Comparison of ENCODE assay signal across 11 cellular contexts in the genomic region with DNA sequence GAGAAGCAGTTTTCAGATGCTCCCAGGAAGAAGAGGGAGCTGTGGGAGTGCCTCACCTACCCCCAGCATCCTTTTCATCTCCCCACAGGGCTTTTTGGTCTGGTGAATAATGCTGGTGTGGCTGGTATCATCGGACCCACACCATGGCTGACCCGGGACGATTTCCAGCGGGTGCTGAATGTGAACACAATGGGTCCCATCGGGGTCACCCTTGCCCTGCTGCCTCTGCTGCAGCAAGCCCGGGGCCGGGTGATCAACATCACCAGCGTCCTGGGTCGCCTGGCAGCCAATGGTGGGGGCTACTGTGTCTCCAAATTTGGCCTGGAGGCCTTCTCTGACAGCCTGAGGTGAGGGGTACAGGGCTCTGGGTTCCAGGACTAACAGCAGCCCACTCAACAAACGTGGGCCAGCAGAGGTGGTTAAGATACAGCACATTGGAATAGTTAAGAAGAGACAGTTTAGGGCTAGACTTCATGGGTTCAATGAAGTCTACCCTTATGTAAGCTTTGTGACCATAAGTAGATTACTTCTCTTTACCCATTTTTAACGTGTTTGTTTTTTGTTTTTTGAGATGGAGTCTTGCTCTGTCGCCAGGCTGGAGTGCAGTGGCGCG. TPM values are rescaled to one million over a fixed set of nuclear protein-coding genes. Genes with fewer than 3 reads are reported as not detected.
A peak's percentile ranks its signal among the peaks of the same experiment; 100 is the strongest.
DNase-seq lines count a peak whose midpoint lies in the region; ATAC-seq, FAIRE-seq and TF ChIP-seq lines count a peak whose summit lies in the region.
"Had no signal": no experiment of that assay in that cellular context is flagged by ENCODE, and none has a peak within 500 bp of the region (broad histone marks: within the 10 kb centered on the region; RNA-seq: fewer than 3 reads in every experiment).

No MANE protein-coding gene starts in this region.

- H3K9me3 ChIP-seq in HepG2 (ENCODE audit: low read length) (no peaks in the 10 kb centered on the region), right lobe of liver (no peaks in the 10 kb centered on the region), esophagus squamous epithelium (no peaks in the 10 kb centered on the region), psoas muscle (no peaks in the 10 kb centered on the region)
- no peaks in the 10 kb centered on the region for H3K9me3 ChIP-seq in effector memory CD4-positive, alpha-beta T cell (ENCODE audit: control insufficient read depth, low read length)

- no peak for TF ChIP-seq RAD21 in HepG2 (CRISPR knock-in tag; IDR thresholded peaks at IDR 0.05)

- H3K4me3 ChIP-seq in HepG2 (replicated peaks in 1 of 3; ENCODE audit: insufficient read depth in 1 of 3, low read depth in 2 of 3, low read length in 3 of 3): no peak overlapping the region
- H3K4me3 ChIP-seq in right lobe of liver: peak overlapping the region in 1 of 3 donors; percentile 52
- no peak overlapping the region for H3K4me3 ChIP-seq in esophagus squamous epithelium
- peak overlapping the region; percentile 52 for H3K4me3 ChIP-seq in psoas muscle
- H3K4me3 ChIP-seq in effector memory CD4-positive, alpha-beta T cell (ENCODE audit: insufficient read depth, low read depth, low read length, poor library complexity, severe bottlenecking): no peak overlapping the region

- no peak for TF ChIP-seq POLR2A in HepG2 (IDR thresholded peaks at IDR 0.05; ENCODE audit: insufficient read depth in 1 of 2, low read depth in 2 of 2, low read length in 2 of 2)
- TF ChIP-seq POLR2A in right lobe of liver (IDR thresholded peaks at IDR 0.05): no peak
- TF ChIP-seq POLR2A in esophagus squamous epithelium (IDR thresholded peaks at IDR 0.05): no peak

- no TSS peak for BruUV-seq in HepG2 (replicated peaks; lab: Mats Ljungman, UMichigan)

- 87% methylated on average over 4 of the region's 14 CpGs for WGBS in HepG2 (ENCODE audit: low lambda C conversion rate)
- WGBS in right lobe of liver (ENCODE audit: insufficient coverage, low coverage, low lambda C conversion rate, missing lambda C conversion rate): 56% methylated on average over 9 of the region's 14 CpGs
- 67 to 78% methylated on average over 10 to 14 of the region's 14 CpGs for WGBS in esophagus squamous epithelium, 2 donors
- 41 to 55% (median 47%) methylated on average over 14 of the region's 14 CpGs for WGBS in psoas muscle, 3 donors

- TF ChIP-seq EP300 in HepG2 (IDR thresholded peaks at IDR 0.05; ENCODE audit: low read depth in 2 of 2, low read length in 2 of 2) (no peak), HepG2 (CRISPR knock-in tag; IDR thresholded peaks at IDR 0.05; ENCODE audit: borderline replicate concordance) (no peak)

- in situ Hi-C loops in HepG2 (cut with HindIII; ENCODE audit: extremely low pct_ligation_motif_present, low pct_unique_long_range_greater_than_20kb): no loop called here

- no peak overlapping the region for H2AFZ ChIP-seq in HepG2 (ENCODE audit: low read length)

- no peak overlapping the region for H3K9ac ChIP-seq in HepG2 (ENCODE audit: insufficient read depth, low read depth, low read length)

- TF ChIP-seq CTCF in HepG2 (CRISPR knock-in tag; IDR thresholded peaks at IDR 0.05): no peak
- no peak for TF ChIP-seq CTCF in right lobe of liver (IDR thresholded peaks at IDR 0.05)
- no peak for TF ChIP-seq CTCF in esophagus squamous epithelium (IDR thresholded peaks at IDR 0.05)
- no peak for TF ChIP-seq CTCF in psoas muscle (IDR thresholded peaks at IDR 0.05)

- intact Hi-C loops in HepG2 (cut with micrococcal nuclease; ENCODE audit: unreplicated experiment): loop anchor here (1.0 to 5.0 kb wide), 5 partner anchors 15 to 534 kb away; partner anchors contain the start of gene ITGA7
- intact Hi-C loops in right lobe of liver (cut with DNase I): loop anchor here in 1 of 2 donors (5.0 kb wide), 1 partner anchor 39 kb away; a partner anchor contains a TSS
- intact Hi-C loops in esophagus squamous epithelium (cut with DNase I): no loop called here
- intact Hi-C loops in psoas muscle (cut with DNase I): loop anchor here in 1 of 2 donors (2.0 kb wide), 1 partner anchor 17 kb away; no protein-coding TSS in a partner anchor

- no peak for FAIRE-seq in HepG2 (lab: Jason Lieb, UNC)

- no peak overlapping the region for H3K27ac ChIP-seq in HepG2 (ENCODE audit: extremely low read length, insufficient read depth, low read length)
- peak overlapping the region in 1 of 3 donors; percentile 24 for H3K27ac ChIP-seq in right lobe of liver
- H3K27ac ChIP-seq in esophagus squamous epithelium: peak overlapping the region; percentile 93 to 98 (median 94)
- H3K27ac ChIP-seq in psoas muscle: peak overlapping the region; percentile 92
- H3K27ac ChIP-seq in effector memory CD4-positive, alpha-beta T cell (ENCODE audit: insufficient read depth, low read length, poor library complexity, severe bottlenecking): no peak overlapping the region

- DNase-seq in HepG2 (ENCODE audit: low spot score) (no peak), right lobe of liver (no peak), esophagus squamous epithelium (lab: John Stamatoyannopoulos, UW) (no peak), psoas muscle (peak; percentile 40 to 67)
- no peak for DNase-seq in effector memory CD4-positive, alpha-beta T cell
- no peak for DNase-seq in activated effector memory CD4-positive, alpha-beta T cell treated with Interleukin-2 at 50 U/mL for 16 hours
- DNase-seq in activated naive CD4-positive, alpha-beta T cell treated with anti-CD3 and anti-CD28 coated beads, Interleukin-2, amount 50 U/mL, for 16 hours: no peak
- DNase-seq: activated CD8-positive, alpha-beta T cell treated with anti-CD3 and anti-CD28 coated beads, Interleukin-2, amount 10 ng/mL, durations not matched to agents 7 days and 5 days; effector memory CD8-positive, alpha-beta T cell; NCI-H1105 treated with DMSO at 0.1 percent for 48 hours had no signal

- no peaks in the 10 kb centered on the region for H3K79me2 ChIP-seq in HepG2 (ENCODE audit: insufficient read depth, low read length)

- ATAC-seq in HepG2 (no peak), right lobe of liver (no peak), psoas muscle (no peak), GM18868 (IDR thresholded peaks at IDR 0.05; ENCODE audit: unreplicated experiment) (no peak)
- ATAC-seq: effector memory CD8-positive, alpha-beta T cell had no signal

- H3K4me2 ChIP-seq in HepG2 (ENCODE audit: low read depth, low read length): peak overlapping the region; percentile 62; the same call in 1 of the 2 replicates

- H3K36me3 ChIP-seq in HepG2 (replicated peaks in 1 of 2; ENCODE audit: control insufficient read depth in 1 of 2, insufficient read depth in 2 of 2, low read length in 2 of 2): peaks cover 8 to 21% of the 10 kb centered on the region in 2 experiments
- H3K36me3 ChIP-seq in right lobe of liver: peaks cover 0 to 22% (median 2%) of the 10 kb centered on the region in 4 donors
- peaks cover 9 to 37% (median 19%) of the 10 kb centered on the region in 3 donors for H3K36me3 ChIP-seq in esophagus squamous epithelium
- peaks cover 7 to 42% of the 10 kb centered on the region in 2 donors for H3K36me3 ChIP-seq in psoas muscle (ENCODE audit: insufficient read depth in 1 of 2, low read depth in 1 of 2)
- peaks cover 16% of the 10 kb centered on the region for H3K36me3 ChIP-seq in effector memory CD4-positive, alpha-beta T cell (ENCODE audit: control insufficient read depth, insufficient read depth, low read length)

- CTCF ChIA-PET in HepG2 (lab: Yijun Ruan, JAX; ENCODE audit: low intra/inter-chr PET ratio, low total read pairs): interaction anchor here (1.0 to 2.5 kb wide), 3 partner anchors 41 to 62 kb away, joined by 4 to 13 read pairs (median 6); a partner anchor contains a TSS

- H3K27me3 ChIP-seq in HepG2 (ENCODE audit: control insufficient read depth in 1 of 2, insufficient read depth in 2 of 2, low read length in 2 of 2) (no peaks in the 10 kb centered on the region), right lobe of liver (no peaks in the 10 kb centered on the region), esophagus squamous epithelium (no peaks in the 10 kb centered on the region), psoas muscle (ENCODE audit: insufficient read depth in 3 of 3, low read length in 2 of 3) (no peaks in the 10 kb centered on the region)
- H3K27me3 ChIP-seq in effector memory CD4-positive, alpha-beta T cell (replicated peaks; ENCODE audit: control insufficient read depth, insufficient read depth, low read length, poor library complexity, severe bottlenecking): no peaks in the 10 kb centered on the region

- H4K20me1 ChIP-seq in HepG2 (ENCODE audit: insufficient read depth, low read length): 0 out of 2 replicates have a peak, but pooled peaks cover 2% of the 10 kb centered on the region

- POLR2A ChIA-PET in HepG2 (lab: Yijun Ruan, JAX): interaction anchor here (0.7 to 5.3 kb wide), 5 partner anchors 8 to 289 kb away, joined by 3 to 38 read pairs (median 19); partner anchors contain the start of genes CD63 and DNAJC14

- H3K4me1 ChIP-seq in HepG2 (ENCODE audit: insufficient read depth, low read length) (peaks cover 84% of the 10 kb centered on the region), right lobe of liver (peaks cover 0 to 54% (median 12%) of the 10 kb centered on the region in 4 donors), esophagus squamous epithelium (peaks cover 49 to 100% (median 81%) of the 10 kb centered on the region in 3 donors), psoas muscle (peaks cover 95% of the 10 kb centered on the region)
- H3K4me1 ChIP-seq in effector memory CD4-positive, alpha-beta T cell (ENCODE audit: control insufficient read depth, insufficient read depth, low read length, poor library complexity, severe bottlenecking): peaks cover 12% of the 10 kb centered on the region

RNA-seq across cellular contexts. Expression of gene RDH5, which starts 1.5 kb away (rescaled TPM):
- total RNA-seq in HepG2 (2016; rRNA removed; fragmentation: Illumina TruSeq; extraction: Trizol) (1.0 and 2.6 TPM in 2 replicates), right lobe of liver (10 to 100 TPM; 26.3 to 52.5 (median 43.0) TPM), esophagus squamous epithelium (10 to 100 TPM in 1 of 4 donors, 1 to 10 TPM in 3; 1.3 to 13.5 (median 4.1) TPM), psoas muscle (10 to 100 TPM; 11.4 to 25.4 (median 16.0) TPM)
- 1.2 and 1.5 TPM in 2 replicates for total RNA-seq in HepG2 (2016; cell fraction: cytosol; rRNA removed; fragmentation: Illumina TruSeq; extraction: Trizol; ENCODE audit: low read depth)
- total RNA-seq in HepG2 (2016; cell fraction: insoluble cytoplasmic fraction; rRNA removed; fragmentation: Illumina TruSeq; extraction: Trizol): 1.2 and 2.6 TPM in 2 replicates
- total RNA-seq in HepG2 (2016; cell fraction: membrane; rRNA removed; fragmentation: Illumina TruSeq; extraction: Trizol): 1.3 and 1.5 TPM in 2 replicates
- total RNA-seq in HepG2 (2016; cell fraction: nucleus; rRNA removed; fragmentation: Illumina TruSeq; extraction: Trizol): 4.5 and 6.2 TPM in 2 replicates
- polyA plus RNA-seq in HepG2 (2011; rRNA removed) (5.7 TPM in 2 replicates), psoas muscle (10 to 100 TPM in 2 of 3 donors, 1 to 10 TPM in 1; 7.0 to 14.0 (median 11.9) TPM)
- polyA plus RNA-seq in HepG2 (2011; cell fraction: cytosol; rRNA removed): 2.4 and 3.4 TPM in 2 replicates
- 17.8 and 19.4 TPM in 2 replicates for polyA plus RNA-seq in HepG2 (2011; cell fraction: nucleus; rRNA removed)
- 3.3 and 4.2 TPM in 2 replicates for polyA plus RNA-seq in HepG2 (2012)
- 0.41 and 0.84 TPM in 2 replicates for polyA plus RNA-seq in HepG2 (2016; cell fraction: cytosol; fragmentation: Illumina TruSeq; extraction: Trizol; ENCODE audit: low read depth)
- polyA plus RNA-seq in HepG2 (2016; cell fraction: insoluble cytoplasmic fraction; fragmentation: Illumina TruSeq; extraction: Trizol; ENCODE audit: low read depth): 0.71 and 0.91 TPM in 2 replicates
- polyA plus RNA-seq in HepG2 (2016; cell fraction: membrane; fragmentation: Illumina TruSeq; extraction: Trizol; ENCODE audit: low read depth): 1.0 and 1.1 TPM in 2 replicates
- polyA plus RNA-seq in HepG2 (2016; cell fraction: nucleus; fragmentation: Illumina TruSeq; extraction: Trizol; ENCODE audit: insufficient read depth, low read depth): 9.3 and 11.2 TPM in 2 replicates
- polyA minus RNA-seq in HepG2 (2011; rRNA and poly(A)+ RNA removed; ENCODE audit: low replicate concordance): 4.1 and 8.8 TPM in 2 replicates
- 0.53 and 0.79 TPM in 2 replicates for polyA minus RNA-seq in HepG2 (2011; cell fraction: cytosol; rRNA and poly(A)+ RNA removed)
- polyA minus RNA-seq in HepG2 (2011; cell fraction: nucleus; rRNA and poly(A)+ RNA removed): 11.6 and 16.1 TPM in 2 replicates

RNA-seq across cellular contexts. Expression of gene BLOC1S1, which starts 5.9 kb away (rescaled TPM):
- total RNA-seq in HepG2 (2016; rRNA removed; fragmentation: Illumina TruSeq; extraction: Trizol) (95.3 and 99.7 TPM in 2 replicates), right lobe of liver (100 to 1,000 TPM in 3 of 6 experiments, 10 to 100 TPM in 3; 81.8 to 175 (median 99.0) TPM), esophagus squamous epithelium (100 to 1,000 TPM; 117 to 211 (median 178) TPM), psoas muscle (100 to 1,000 TPM; 127 to 193 (median 165) TPM)
- 118 and 144 TPM in 2 replicates for total RNA-seq in HepG2 (2016; cell fraction: cytosol; rRNA removed; fragmentation: Illumina TruSeq; extraction: Trizol; ENCODE audit: low read depth)
- 97.9 and 110 TPM in 2 replicates for total RNA-seq in HepG2 (2016; cell fraction: insoluble cytoplasmic fraction; rRNA removed; fragmentation: Illumina TruSeq; extraction: Trizol)
- total RNA-seq in HepG2 (2016; cell fraction: membrane; rRNA removed; fragmentation: Illumina TruSeq; extraction: Trizol): 102 and 108 TPM in 2 replicates
- 34.2 and 48.7 TPM in 2 replicates for total RNA-seq in HepG2 (2016; cell fraction: nucleus; rRNA removed; fragmentation: Illumina TruSeq; extraction: Trizol)
- polyA plus RNA-seq in HepG2 (2011; rRNA removed) (50.5 and 55.1 TPM in 2 replicates), psoas muscle (100 to 1,000 TPM; 185 to 260 (median 228) TPM)
- 74.9 and 112 TPM in 2 replicates for polyA plus RNA-seq in HepG2 (2011; cell fraction: cytosol; rRNA removed)
- polyA plus RNA-seq in HepG2 (2011; cell fraction: nucleus; rRNA removed): 22.5 and 27.2 TPM in 2 replicates
- 34.8 and 38.2 TPM in 2 replicates for polyA plus RNA-seq in HepG2 (2012)
- polyA plus RNA-seq in HepG2 (2016; cell fraction: cytosol; fragmentation: Illumina TruSeq; extraction: Trizol; ENCODE audit: low read depth): 149 and 162 TPM in 2 replicates
- 107 and 112 TPM in 2 replicates for polyA plus RNA-seq in HepG2 (2016; cell fraction: insoluble cytoplasmic fraction; fragmentation: Illumina TruSeq; extraction: Trizol; ENCODE audit: low read depth)
- 91.5 and 100 TPM in 2 replicates for polyA plus RNA-seq in HepG2 (2016; cell fraction: membrane; fragmentation: Illumina TruSeq; extraction: Trizol; ENCODE audit: low read depth)
- 64.2 and 67.2 TPM in 2 replicates for polyA plus RNA-seq in HepG2 (2016; cell fraction: nucleus; fragmentation: Illumina TruSeq; extraction: Trizol; ENCODE audit: insufficient read depth, low read depth)
- 21.9 and 89.7 TPM in 2 replicates for polyA minus RNA-seq in HepG2 (2011; rRNA and poly(A)+ RNA removed; ENCODE audit: low replicate concordance)
- polyA minus RNA-seq in HepG2 (2011; cell fraction: cytosol; rRNA and poly(A)+ RNA removed): 6.7 and 11.0 TPM in 2 replicates
- 7.8 and 8.2 TPM in 2 replicates for polyA minus RNA-seq in HepG2 (2011; cell fraction: nucleus; rRNA and poly(A)+ RNA removed)

RNA-seq across cellular contexts. Expression of gene CD63, which starts 7.1 kb away (rescaled TPM):
- total RNA-seq in HepG2 (2016; rRNA removed; fragmentation: Illumina TruSeq; extraction: Trizol): 134 and 277 TPM in 2 replicates
- total RNA-seq in HepG2 (2016; cell fraction: cytosol; rRNA removed; fragmentation: Illumina TruSeq; extraction: Trizol; ENCODE audit: low read depth): 129 and 132 TPM in 2 replicates
- 128 and 284 TPM in 2 replicates for total RNA-seq in HepG2 (2016; cell fraction: insoluble cytoplasmic fraction; rRNA removed; fragmentation: Illumina TruSeq; extraction: Trizol)
- 138 and 152 TPM in 2 replicates for total RNA-seq in HepG2 (2016; cell fraction: membrane; rRNA removed; fragmentation: Illumina TruSeq; extraction: Trizol)
- 203 and 224 TPM in 2 replicates for total RNA-seq in HepG2 (2016; cell fraction: nucleus; rRNA removed; fragmentation: Illumina TruSeq; extraction: Trizol)
- polyA plus RNA-seq in HepG2 (2011; rRNA removed): 211 and 234 TPM in 2 replicates
- polyA plus RNA-seq in HepG2 (2011; cell fraction: cytosol; rRNA removed): 424 and 444 TPM in 2 replicates
- polyA plus RNA-seq in HepG2 (2011; cell fraction: nucleus; rRNA removed): 140 and 196 TPM in 2 replicates
- 226 and 283 TPM in 2 replicates for polyA plus RNA-seq in HepG2 (2012)
- 186 and 213 TPM in 2 replicates for polyA plus RNA-seq in HepG2 (2016; cell fraction: cytosol; fragmentation: Illumina TruSeq; extraction: Trizol; ENCODE audit: low read depth)
- 153 and 161 TPM in 2 replicates for polyA plus RNA-seq in HepG2 (2016; cell fraction: insoluble cytoplasmic fraction; fragmentation: Illumina TruSeq; extraction: Trizol; ENCODE audit: low read depth)
- polyA plus RNA-seq in HepG2 (2016; cell fraction: membrane; fragmentation: Illumina TruSeq; extraction: Trizol; ENCODE audit: low read depth): 149 and 167 TPM in 2 replicates
- 381 and 422 TPM in 2 replicates for polyA plus RNA-seq in HepG2 (2016; cell fraction: nucleus; fragmentation: Illumina TruSeq; extraction: Trizol; ENCODE audit: insufficient read depth, low read depth)
- 159 and 211 TPM in 2 replicates for polyA minus RNA-seq in HepG2 (2011; rRNA and poly(A)+ RNA removed; ENCODE audit: low replicate concordance)
- polyA minus RNA-seq in HepG2 (2011; cell fraction: cytosol; rRNA and poly(A)+ RNA removed): 94.7 and 99.2 TPM in 2 replicates
- polyA minus RNA-seq in HepG2 (2011; cell fraction: nucleus; rRNA and poly(A)+ RNA removed): 47.0 and 55.9 TPM in 2 replicates
- 100 to 1,000 TPM; 213 to 556 (median 317) TPM for total RNA-seq in right lobe of liver
- total RNA-seq in esophagus squamous epithelium: 100 to 1,000 TPM; 144 to 349 (median 264) TPM
- total RNA-seq in psoas muscle: 1,000 to 10,000 TPM in 2 of 4 donors, 100 to 1,000 TPM in 2; 592 to 1,401 (median 983) TPM
- polyA plus RNA-seq in psoas muscle: 1,000 to 10,000 TPM; 1,147 to 2,407 (median 1,257) TPM

RNA-seq across cellular contexts. Expression of gene ITGA7, which starts 14.0 kb away (rescaled TPM):
- total RNA-seq in HepG2 (2016; rRNA removed; fragmentation: Illumina TruSeq; extraction: Trizol) (0.24 and 0.75 TPM in 2 replicates), right lobe of liver (10 to 100 TPM in 3 of 6 experiments, 1 to 10 TPM in 3; 3.1 to 20.1 (median 8.3) TPM), esophagus squamous epithelium (10 to 100 TPM in 2 of 4 donors, 1 to 10 TPM in 2; 1.1 to 26.3 (median 10.5) TPM), psoas muscle (100 to 1,000 TPM; 297 to 433 (median 350) TPM)
- total RNA-seq in HepG2 (2016; cell fraction: cytosol; rRNA removed; fragmentation: Illumina TruSeq; extraction: Trizol; ENCODE audit: low read depth): not detected in 2 replicates
- total RNA-seq in HepG2 (2016; cell fraction: insoluble cytoplasmic fraction; rRNA removed; fragmentation: Illumina TruSeq; extraction: Trizol): 0.15 and 0.35 TPM in 2 replicates
- total RNA-seq in HepG2 (2016; cell fraction: membrane; rRNA removed; fragmentation: Illumina TruSeq; extraction: Trizol): 0.03 and 0.14 TPM in 2 replicates
- total RNA-seq in HepG2 (2016; cell fraction: nucleus; rRNA removed; fragmentation: Illumina TruSeq; extraction: Trizol): 1.3 and 1.5 TPM in 2 replicates
- polyA plus RNA-seq in HepG2 (2011; rRNA removed) (0.65 and 1.8 TPM in 2 replicates), psoas muscle (100 to 1,000 TPM in 2 of 3 donors, 10 to 100 TPM in 1; 51.8 to 254 (median 152) TPM)
- polyA plus RNA-seq in HepG2 (2011; cell fraction: cytosol; rRNA removed): 0.16 and 0.28 TPM in 2 replicates
- polyA plus RNA-seq in HepG2 (2011; cell fraction: nucleus; rRNA removed): 12.1 and 12.6 TPM in 2 replicates
- 1.1 and 1.2 TPM in 2 replicates for polyA plus RNA-seq in HepG2 (2012)
- polyA plus RNA-seq in HepG2 (2016; cell fraction: cytosol; fragmentation: Illumina TruSeq; extraction: Trizol; ENCODE audit: low read depth): not detected in 2 replicates
- 0.28 TPM in 1 of 2 replicates, not detected in the other for polyA plus RNA-seq in HepG2 (2016; cell fraction: insoluble cytoplasmic fraction; fragmentation: Illumina TruSeq; extraction: Trizol; ENCODE audit: low read depth)
- not detected in 2 replicates for polyA plus RNA-seq in HepG2 (2016; cell fraction: membrane; fragmentation: Illumina TruSeq; extraction: Trizol; ENCODE audit: low read depth)
- polyA plus RNA-seq in HepG2 (2016; cell fraction: nucleus; fragmentation: Illumina TruSeq; extraction: Trizol; ENCODE audit: insufficient read depth, low read depth): 1.7 and 2.7 TPM in 2 replicates
- 1.4 and 1.9 TPM in 2 replicates for polyA minus RNA-seq in HepG2 (2011; rRNA and poly(A)+ RNA removed; ENCODE audit: low replicate concordance)
- not detected in 2 replicates for polyA minus RNA-seq in HepG2 (2011; cell fraction: cytosol; rRNA and poly(A)+ RNA removed)
- polyA minus RNA-seq in HepG2 (2011; cell fraction: nucleus; rRNA and poly(A)+ RNA removed): 2.2 and 3.1 TPM in 2 replicates

RNA-seq across cellular contexts. Expression of gene GDF11, which starts 21.2 kb away (rescaled TPM):
- total RNA-seq in HepG2 (2016; rRNA removed; fragmentation: Illumina TruSeq; extraction: Trizol): 1.4 and 1.5 TPM in 2 replicates
- total RNA-seq in HepG2 (2016; cell fraction: cytosol; rRNA removed; fragmentation: Illumina TruSeq; extraction: Trizol; ENCODE audit: low read depth): 5.4 and 5.8 TPM in 2 replicates
- 0.56 and 1.8 TPM in 2 replicates for total RNA-seq in HepG2 (2016; cell fraction: insoluble cytoplasmic fraction; rRNA removed; fragmentation: Illumina TruSeq; extraction: Trizol)
- total RNA-seq in HepG2 (2016; cell fraction: membrane; rRNA removed; fragmentation: Illumina TruSeq; extraction: Trizol): 6.1 and 6.4 TPM in 2 replicates
- 0.53 and 1.2 TPM in 2 replicates for total RNA-seq in HepG2 (2016; cell fraction: nucleus; rRNA removed; fragmentation: Illumina TruSeq; extraction: Trizol)
- 0.63 and 1.0 TPM in 2 replicates for polyA plus RNA-seq in HepG2 (2011; rRNA removed)
- 0.85 and 1.1 TPM in 2 replicates for polyA plus RNA-seq in HepG2 (2011; cell fraction: cytosol; rRNA removed)
- 0.83 and 1.1 TPM in 2 replicates for polyA plus RNA-seq in HepG2 (2011; cell fraction: nucleus; rRNA removed)
- polyA plus RNA-seq in HepG2 (2012): 0.56 and 1.0 TPM in 2 replicates
- 14.3 and 14.9 TPM in 2 replicates for polyA plus RNA-seq in HepG2 (2016; cell fraction: cytosol; fragmentation: Illumina TruSeq; extraction: Trizol; ENCODE audit: low read depth)
- polyA plus RNA-seq in HepG2 (2016; cell fraction: insoluble cytoplasmic fraction; fragmentation: Illumina TruSeq; extraction: Trizol; ENCODE audit: low read depth): 2.1 and 3.0 TPM in 2 replicates
- 11.3 and 12.5 TPM in 2 replicates for polyA plus RNA-seq in HepG2 (2016; cell fraction: membrane; fragmentation: Illumina TruSeq; extraction: Trizol; ENCODE audit: low read depth)
- 2.0 and 2.7 TPM in 2 replicates for polyA plus RNA-seq in HepG2 (2016; cell fraction: nucleus; fragmentation: Illumina TruSeq; extraction: Trizol; ENCODE audit: insufficient read depth, low read depth)
- polyA minus RNA-seq in HepG2 (2011; rRNA and poly(A)+ RNA removed; ENCODE audit: low replicate concordance): 1.8 and 14.3 TPM in 2 replicates
- 0.18 and 0.49 TPM in 2 replicates for polyA minus RNA-seq in HepG2 (2011; cell fraction: cytosol; rRNA and poly(A)+ RNA removed)
- 0.90 and 0.99 TPM in 2 replicates for polyA minus RNA-seq in HepG2 (2011; cell fraction: nucleus; rRNA and poly(A)+ RNA removed)
- total RNA-seq in right lobe of liver: under 1 TPM; 0.25 to 0.95 (median 0.54) TPM
- 1 to 10 TPM in 3 of 4 donors, under 1 TPM in 1; 0.19 to 1.9 (median 1.5) TPM for total RNA-seq in esophagus squamous epithelium
- total RNA-seq in psoas muscle: 1 to 10 TPM in 3 of 4 donors, under 1 TPM in 1; 0.88 to 4.8 (median 1.4) TPM
- polyA plus RNA-seq in psoas muscle: 1 to 10 TPM in 2 of 3 donors, under 1 TPM in 1; 0.34 to 3.7 (median 2.3) TPM

Comparison
In these comparisons a context has a peak if more than half of its experiments do, and no peak if none do; other contexts are left out.
1. DNase-seq: peak in psoas muscle (2 of 2); none in HepG2 (single experiment), right lobe of liver (0 of 3), esophagus squamous epithelium (single experiment), effector memory CD4-positive, alpha-beta T cell (0 of 3), activated effector memory CD4-positive, alpha-beta T cell treated with Interleukin-2 at 50 U/mL for 16 hours (single experiment) and activated naive CD4-positive, alpha-beta T cell treated with anti-CD3 and anti-CD28 coated beads, Interleukin-2, amount 50 U/mL, for 16 hours (single experiment).
2. H3K27ac ChIP-seq: peak in esophagus squamous epithelium (4 of 4) and psoas muscle (single experiment); none in HepG2 (single experiment) and effector memory CD4-positive, alpha-beta T cell (single experiment).